In the genomic region with DNA sequence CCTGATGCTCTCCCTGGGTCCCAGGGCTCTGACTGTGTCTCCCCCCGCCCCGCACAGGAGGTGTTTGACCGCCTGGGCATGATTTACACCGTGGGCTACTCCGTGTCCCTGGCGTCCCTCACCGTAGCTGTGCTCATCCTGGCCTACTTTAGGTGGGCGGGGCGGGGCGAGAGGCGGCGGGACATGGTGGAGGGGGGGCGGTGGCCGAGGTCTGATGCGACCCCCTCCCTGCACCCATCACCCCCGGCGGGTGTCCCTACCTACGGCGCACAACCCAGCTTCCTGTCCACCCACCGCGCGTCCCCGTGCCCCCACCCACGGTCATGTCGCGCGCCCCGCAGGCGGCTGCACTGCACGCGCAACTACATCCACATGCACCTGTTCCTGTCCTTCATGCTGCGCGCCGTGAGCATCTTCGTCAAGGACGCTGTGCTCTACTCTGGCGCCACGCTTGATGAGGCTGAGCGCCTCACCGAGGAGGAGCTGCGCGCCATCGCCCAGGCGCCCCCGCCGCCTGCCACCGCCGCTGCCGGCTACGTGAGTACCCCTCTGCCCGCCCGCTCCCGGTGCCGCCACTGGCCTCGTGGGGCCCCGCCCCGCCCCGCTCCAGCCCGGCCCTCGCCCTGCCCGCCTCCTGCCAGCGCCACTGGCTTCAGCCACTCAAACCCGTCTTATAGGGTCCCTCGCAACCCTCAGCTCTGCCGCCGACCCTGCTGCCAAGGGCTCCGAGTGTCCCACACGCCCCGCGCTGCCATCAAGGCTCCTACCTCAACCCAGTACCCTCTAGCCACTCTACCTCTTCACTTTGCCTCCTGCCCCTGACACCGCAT, we compare ENCODE assay signal across 13 cellular contexts. TPM values are rescaled to one million over a fixed set of nuclear protein-coding genes. Genes with fewer than 3 reads are reported as not detected.
DNase-seq lines count a peak whose midpoint lies in the region; ATAC-seq, FAIRE-seq and TF ChIP-seq lines count a peak whose summit lies in the region.
"Had no signal": no experiment of that assay in that cellular context is flagged by ENCODE, and none has a peak within 500 bp of the region (broad histone marks: within the 10 kb centered on the region; RNA-seq: fewer than 3 reads in every experiment).

No MANE protein-coding gene starts in this region.

- no peak for TF ChIP-seq POLR2A in K562 (conservative IDR thresholded peaks at IDR 0.05)

- in situ Hi-C loops in K562 (cut with MboI), result loop anchor here (5.0 kb wide), 1 partner anchor 181 kb away; the partner anchor contains the start of gene PRSS50

- no peak overlapping the region for H3K9ac ChIP-seq in K562 (ENCODE audit: insufficient read depth in 1 of 2, low read depth in 2 of 2, low read length in 2 of 2)

- no peaks in the 10 kb centered on the region for H3K36me3 ChIP-seq in K562 (ENCODE audit: control insufficient read depth, insufficient read depth, low read length)
- H3K36me3 ChIP-seq in H7 (replicated peaks; ENCODE audit: control insufficient read depth, insufficient read depth, low read length), result no peaks in the 10 kb centered on the region
- H3K36me3 ChIP-seq: ovary had no signal

- BruUV-seq in K562 (replicated peaks; lab: Mats Ljungman, UMichigan), result no TSS peak

- POLR2A ChIA-PET in K562 (lab: Yijun Ruan, JAX), result no interaction called here

- no peaks in the 10 kb centered on the region for H3K36me3 Mint-ChIP-seq in naive B cell

- peaks cover 8 to 24% (median 15%) of the 10 kb centered on the region in 3 donors for H3K4me1 Mint-ChIP-seq in naive B cell

- no peak for TF ChIP-seq EP300 in K562 (IDR thresholded peaks at IDR 0.05; ENCODE audit: low read length)

- no peak for FAIRE-seq in K562 (lab: Jason Lieb, UNC)

- no peak for TF ChIP-seq CTCF in K562 (IDR thresholded peaks at IDR 0.05 in 2 of 3, conservative IDR thresholded peaks at IDR 0.05 in 1 of 3; ENCODE audit: insufficient read depth in 2 of 3, low read depth in 1 of 3, low read length in 3 of 3)

- H2AFZ ChIP-seq in K562 (ENCODE audit: low read depth, low read length), result no peak overlapping the region

- H3K9me3 Mint-ChIP-seq in naive B cell, result no peaks in the 10 kb centered on the region

- intact Hi-C loops in K562 (cut with micrococcal nuclease), result loop anchor here (5.0 kb wide), 1 partner anchor 51 kb away; no protein-coding TSS in a partner anchor

- H3K9me1 ChIP-seq in K562 (ENCODE audit: control insufficient read depth, insufficient read depth, low read length), result no peaks in the 10 kb centered on the region

- H3K79me2 ChIP-seq in K562 (ENCODE audit: control insufficient read depth, insufficient read depth, low read length), result no peaks in the 10 kb centered on the region

- peak overlapping the region in 7 of 8 donors; percentile 52 to 80 (median 69) for H3K4me3 Mint-ChIP-seq in naive B cell

- peak overlapping the region in 3 of 6 donors; percentile 19 to 67 (median 27) for H3K27ac Mint-ChIP-seq in naive B cell

- CTCF ChIA-PET in K562 (lab: Yijun Ruan, JAX; ENCODE audit: low intra/inter-chr PET ratio), result no interaction called here

- no peak for ATAC-seq in K562
- ATAC-seq in naive B cell (ENCODE audit: low read depth in 2 of 2), result peak; percentile 91 to 94
- no peak for ATAC-seq in HG03097 (IDR thresholded peaks at IDR 0.05; ENCODE audit: low FRiP score, unreplicated experiment)
- no peak for ATAC-seq in HG02798 (IDR thresholded peaks at IDR 0.05; ENCODE audit: poor library complexity, unreplicated experiment)
- no peak for ATAC-seq in GM19397 (IDR thresholded peaks at IDR 0.05; ENCODE audit: unreplicated experiment)

- H3K4me2 ChIP-seq in K562 (ENCODE audit: insufficient read depth, low read length), result no peak overlapping the region

- H4K20me1 ChIP-seq in K562 (replicated peaks; ENCODE audit: control insufficient read depth, insufficient read depth, low read length), result peaks cover 22% of the 10 kb centered on the region

- no peak overlapping the region for H3K27ac ChIP-seq in K562 (ENCODE audit: extremely low read depth, low read depth, low read length)
- H3K27ac ChIP-seq: ovary had no signal

- peaks cover 5 to 49% of the 10 kb centered on the region in 2 experiments; a peak in 3 of 5 replicates for H3K27me3 ChIP-seq in K562 (ENCODE audit: control insufficient read depth in 2 of 2, insufficient read depth in 2 of 2, low read length in 2 of 2)
- peaks cover 3% of the 10 kb centered on the region; the same call in 1 of the 2 replicates for H3K27me3 ChIP-seq in H7 (ENCODE audit: control insufficient read depth, insufficient read depth, low read length)
- H3K27me3 ChIP-seq: ovary had no signal

- H3K4me1 ChIP-seq in K562 (replicated peaks in 1 of 2; ENCODE audit: control insufficient read depth in 2 of 2, insufficient read depth in 2 of 2, low read length in 2 of 2), result peaks cover 0 to 41% of the 10 kb centered on the region in 2 experiments; a peak in 3 of 5 replicates

- TF ChIP-seq RAD21 in K562 (CRISPR knock-in tag; conservative IDR thresholded peaks at IDR 0.05 in 1 of 2, IDR thresholded peaks at IDR 0.05 in 1 of 2), result no peak

- H3K4me3 ChIP-seq in K562, result no peak overlapping the region
- no peak overlapping the region for H3K4me3 ChIP-seq in H7 (ENCODE audit: insufficient read depth, low read depth, low read length)
- H3K4me3 ChIP-seq: ovary had no signal

- 45% methylated on average over 54 of the region's 71 CpGs for WGBS in K562 (ENCODE audit: insufficient coverage, low coverage, missing lambda C conversion rate)

- no peaks in the 10 kb centered on the region for H3K9me3 ChIP-seq in K562 (replicated peaks; ENCODE audit: control insufficient read depth, insufficient read depth, low read depth, low read length)
- H3K9me3 ChIP-seq: ovary had no signal

- peaks cover 10 to 50% (median 46%) of the 10 kb centered on the region in 3 donors for H3K27me3 Mint-ChIP-seq in naive B cell

- peak; percentile 20 for DNase-seq in stimulated activated CD4-positive, alpha-beta T cell treated with anti-CD3 and anti-CD28 coated beads, Interleukin-15, amount 100 ng/mL, for 24 hours
- no peak for DNase-seq in stimulated activated CD4-positive, alpha-beta T cell treated with anti-CD3 and anti-CD28 coated beads, Interleukin-12 subunit alpha, Interleukin-12 subunit beta, amount 100 ng/mL, for 4 hours
- DNase-seq in K562 (ENCODE audit: extremely low read depth in 1 of 4, low spot score in 3 of 4) (no peak), naive B cell (peak; percentile 46), H7 (no peak)
- DNase-seq: activated effector memory CD4-positive, alpha-beta T cell treated with Interleukin-2 at 50 U/mL for 16 hours; cerebellar nuclear complex; SHP77 treated with DMSO at 0.1 percent for 48 hours had no signal

RNA-seq across cellular contexts. Expression of gene PTH1R, which starts 21.0 kb away (rescaled TPM):
- total RNA-seq in K562 (2011; cell fraction: chromatin; rRNA removed; ENCODE audit: low replicate concordance), result not detected in 2 replicates
- total RNA-seq in K562 (2011; cell fraction: nucleolus; rRNA removed), result not detected in 2 replicates
- total RNA-seq in K562 (2011; cell fraction: nucleoplasm; rRNA removed), result not detected in 2 replicates
- total RNA-seq in K562 (2014; rRNA removed) (not detected in 2 replicates), K562 (2014; rRNA removed; fragmentation: Illumina TruSeq; extraction: Trizol) (not detected in 2 replicates), K562 (2015; rRNA removed; fragmentation: Illumina TruSeq; extraction: Trizol) (not detected in 2 replicates), K562 (2021) (not detected in 2 replicates)
- polyA plus RNA-seq in K562 (2011; rRNA removed) (not detected in 2 replicates), K562 (2014; fragmentation: Illumina TruSeq; extraction: Trizol) (not detected in 2 replicates), K562 (2014; fragmentation: Nextera tagmentation; extraction: Ambion mirVana) (not detected), K562 (2014; rRNA removed) (not detected in 2 replicates), naive B cell (ENCODE audit: low read depth in 6 of 6) (not detected)
- not detected in 2 replicates for polyA plus RNA-seq in K562 (2011; cell fraction: cytosol; rRNA removed)
- polyA plus RNA-seq in K562 (2011; cell fraction: nucleus; rRNA removed), result not detected in 2 replicates
- polyA plus RNA-seq in K562 (2012), result not detected in 2 replicates
- polyA minus RNA-seq in K562 (2011; rRNA and poly(A)+ RNA removed), result not detected in 2 replicates
- polyA minus RNA-seq in K562 (2011; cell fraction: cytosol; rRNA and poly(A)+ RNA removed), result not detected in 2 replicates
- polyA minus RNA-seq in K562 (2011; cell fraction: nucleus; rRNA and poly(A)+ RNA removed), result not detected in 2 replicates
- 32.3 and 35.2 TPM in 2 replicates for total RNA-seq in H7 (2014; rRNA removed; shearing (Covaris generic))

RNA-seq across cellular contexts. Expression of gene MYL3, which starts 35.3 kb away (rescaled TPM):
- not detected in 2 replicates for total RNA-seq in K562 (2011; cell fraction: chromatin; rRNA removed; ENCODE audit: low replicate concordance)
- total RNA-seq in K562 (2011; cell fraction: nucleolus; rRNA removed), result not detected in 2 replicates
- total RNA-seq in K562 (2011; cell fraction: nucleoplasm; rRNA removed), result not detected in 2 replicates
- total RNA-seq in K562 (2014; rRNA removed) (0.14 TPM in 1 of 2 replicates, not detected in the other), K562 (2014; rRNA removed; fragmentation: Illumina TruSeq; extraction: Trizol) (not detected in 2 replicates), K562 (2015; rRNA removed; fragmentation: Illumina TruSeq; extraction: Trizol) (not detected in 2 replicates), K562 (2021) (not detected in 2 replicates)
- polyA plus RNA-seq in K562 (2011; rRNA removed) (not detected in 2 replicates), K562 (2014; fragmentation: Illumina TruSeq; extraction: Trizol) (not detected in 2 replicates), K562 (2014; fragmentation: Nextera tagmentation; extraction: Ambion mirVana) (under 1 TPM in 1 of 2 experiments, not detected in 1; 0.45 TPM), K562 (2014; rRNA removed) (not detected in 2 replicates), naive B cell (ENCODE audit: low read depth in 6 of 6) (not detected)
- not detected in 2 replicates for polyA plus RNA-seq in K562 (2011; cell fraction: cytosol; rRNA removed)
- polyA plus RNA-seq in K562 (2011; cell fraction: nucleus; rRNA removed), result not detected in 2 replicates
- not detected in 2 replicates for polyA plus RNA-seq in K562 (2012)
- polyA minus RNA-seq in K562 (2011; rRNA and poly(A)+ RNA removed), result not detected in 2 replicates
- not detected in 2 replicates for polyA minus RNA-seq in K562 (2011; cell fraction: cytosol; rRNA and poly(A)+ RNA removed)
- polyA minus RNA-seq in K562 (2011; cell fraction: nucleus; rRNA and poly(A)+ RNA removed), result not detected in 2 replicates
- 3.0 and 4.1 TPM in 2 replicates for total RNA-seq in H7 (2014; rRNA removed; shearing (Covaris generic))
- total RNA-seq: NCI-H460 had no signal

Comparison
In these comparisons a context has a peak if more than half of its experiments do, and no peak if none do; other contexts are left out.
1. DNase-seq: peak in stimulated activated CD4-positive, alpha-beta T cell treated with anti-CD3 and anti-CD28 coated beads, Interleukin-15, amount 100 ng/mL, for 24 hours (single experiment) and naive B cell (single experiment); none in stimulated activated CD4-positive, alpha-beta T cell treated with anti-CD3 and anti-CD28 coated beads, Interleukin-12 subunit alpha, Interleukin-12 subunit beta, amount 100 ng/mL, for 4 hours (single experiment), K562 (0 of 4) and H7 (single experiment).
2. ATAC-seq: peak in naive B cell (2 of 2); none in K562 (single experiment), HG03097 (single experiment), HG02798 (single experiment) and GM19397 (single experiment).
3. RNA of gene PTH1R, which starts 21.0 kb away (total RNA-seq): 32.3 to 35.2 TPM in H7; not detected in K562; every median in the first group is over 10 times any median in the second.